ENCODE assay signal across 8 cellular contexts in genomic region chr3:72482589-72483249, GRCh38. TPM values are rescaled to one million over a fixed set of nuclear protein-coding genes. Genes with fewer than 3 reads are reported as not detected.
DNase-seq lines count a peak whose midpoint lies in the region; FAIRE-seq and TF ChIP-seq lines count a peak whose summit lies in the region.

No MANE protein-coding gene starts in this region.

- POLR2A ChIA-PET in RWPE1 (lab: Yijun Ruan, JAX; ENCODE audit: low non-redundant PET): interaction anchor here (1.4 kb wide), 1 partner anchor 35 kb away, joined by 7 read pairs; no protein-coding TSS in a partner anchor

- peaks cover 0 to 2% (median 1%) of the 10 kb centered on the region in 3 donors for H3K27me3 Mint-ChIP-seq in CD14-positive monocyte (ENCODE audit: low read depth in 3 of 3)
- H3K27me3 Mint-ChIP-seq in activated naive CD4-positive, alpha-beta T cell treated with anti-CD3 and anti-CD28 coated beads, Interleukin-2, amount 10 ng/mL, durations not matched to agents 7 days and 5 days: no peaks in the 10 kb centered on the region

- H3K27ac ChIP-seq in RWPE1: peak overlapping the region; percentile 65

- peaks cover 0 to 6% (median 6%) of the 10 kb centered on the region in 7 donors for H3K9me3 Mint-ChIP-seq in CD14-positive monocyte
- peaks cover 3% of the 10 kb centered on the region for H3K9me3 Mint-ChIP-seq in activated naive CD4-positive, alpha-beta T cell treated with anti-CD3 and anti-CD28 coated beads, Interleukin-2, amount 10 ng/mL, durations not matched to agents 7 days and 5 days

- H3K27me3 ChIP-seq in H7 (ENCODE audit: control insufficient read depth, insufficient read depth, low read length): no peaks in the 10 kb centered on the region

- FAIRE-seq in D721Med (lab: Jason Lieb, UNC): no peak

- DNase-seq in CD14-positive monocyte (ENCODE audit: low spot score): peak; percentile 88
- peak; percentile 51 for DNase-seq in H7
- DNase-seq in RWPE1 (ENCODE audit: low spot score): peak; percentile 81
- peak; percentile 75 for DNase-seq in activated naive CD4-positive, alpha-beta T cell treated with anti-CD3 and anti-CD28 coated beads, Interleukin-2, amount 10 ng/mL, durations not matched to agents 7 days and 5 days
- DNase-seq in hepatic stellate cell (ENCODE audit: low spot score): peak; percentile 46
- DNase-seq in stimulated activated CD4-positive, alpha-beta T cell treated with anti-CD3 and anti-CD28 coated beads, Interleukin-12 subunit alpha, Interleukin-12 subunit beta, amount 100 ng/mL, for 24 hours (ENCODE audit: low read depth in 2 of 2): peak; percentile 69 to 87
- DNase-seq in D721Med (ENCODE audit: insufficient read length, low spot score): no peak
- no peak for DNase-seq in NCI-H524 treated with DMSO at 0.1 percent for 48 hours (lab: John Stamatoyannopoulos, UW)

- CTCF ChIA-PET in RWPE1 (lab: Yijun Ruan, JAX): interaction anchor here (0.7 kb wide), 2 partner anchors 57 to 336 kb away, joined by 3 read pairs; no protein-coding TSS in a partner anchor
- CTCF ChIA-PET in activated naive CD4-positive, alpha-beta T cell treated with anti-CD3 and anti-CD28 coated beads, Interleukin-2, amount 10 ng/mL, durations not matched to agents 7 days and 5 days (lab: Charles Lee): interaction anchor here (1.0 kb wide), 1 partner anchor 151 kb away, joined by 3 read pairs; no protein-coding TSS in a partner anchor

- peaks cover 24% of the 10 kb centered on the region for H3K4me1 Mint-ChIP-seq in CD14-positive monocyte
- peaks cover 12% of the 10 kb centered on the region for H3K4me1 Mint-ChIP-seq in activated naive CD4-positive, alpha-beta T cell treated with anti-CD3 and anti-CD28 coated beads, Interleukin-2, amount 10 ng/mL, durations not matched to agents 7 days and 5 days

- intact Hi-C loops in CD14-positive monocyte (cut with micrococcal nuclease): loop anchor here (5.0 kb wide), 1 partner anchor 35 kb away; the partner anchor contains the start of gene RYBP (in 2 of the 2)

- H3K27ac Mint-ChIP-seq in CD14-positive monocyte: peak overlapping the region; percentile 54 to 86 (median 81)
- peak overlapping the region; percentile 64 for H3K27ac Mint-ChIP-seq in activated naive CD4-positive, alpha-beta T cell treated with anti-CD3 and anti-CD28 coated beads, Interleukin-2, amount 10 ng/mL, durations not matched to agents 7 days and 5 days

- TF ChIP-seq CTCF in CD14-positive monocyte (IDR thresholded peaks at IDR 0.05) (no peak), RWPE1 (conservative IDR thresholded peaks at IDR 0.05; ENCODE audit: low read depth) (no peak), D721Med (IDR thresholded peaks at IDR 0.05; ENCODE audit: insufficient read depth, missing control alignments) (no peak)

- H3K36me3 Mint-ChIP-seq in CD14-positive monocyte: no peaks in the 10 kb centered on the region
- H3K36me3 Mint-ChIP-seq in activated naive CD4-positive, alpha-beta T cell treated with anti-CD3 and anti-CD28 coated beads, Interleukin-2, amount 10 ng/mL, durations not matched to agents 7 days and 5 days: peaks cover 2% of the 10 kb centered on the region

- no peaks in the 10 kb centered on the region for H3K36me3 ChIP-seq in H7 (replicated peaks; ENCODE audit: control insufficient read depth, insufficient read depth, low read length)

- H3K4me3 Mint-ChIP-seq in CD14-positive monocyte: peak overlapping the region; percentile 75 to 80
- peak overlapping the region; percentile 51 for H3K4me3 Mint-ChIP-seq in activated naive CD4-positive, alpha-beta T cell treated with anti-CD3 and anti-CD28 coated beads, Interleukin-2, amount 10 ng/mL, durations not matched to agents 7 days and 5 days

- H3K4me3 ChIP-seq in H7 (ENCODE audit: insufficient read depth, low read depth, low read length): no peak overlapping the region

RNA-seq across cellular contexts. Expression of gene RYBP, which starts 36.3 kb away (rescaled TPM):
- 1 to 10 TPM; 1.2 to 2.2 TPM for polyA plus RNA-seq in CD14-positive monocyte
- total RNA-seq in H7 (2014; rRNA removed; shearing (Covaris generic)): 12.6 and 16.4 TPM in 2 replicates

Comparison
In these comparisons a context has a peak if more than half of its experiments do, and no peak if none do; other contexts are left out.
1. DNase-seq: peak in CD14-positive monocyte (single experiment), H7 (single experiment), RWPE1 (single experiment), activated naive CD4-positive, alpha-beta T cell treated with anti-CD3 and anti-CD28 coated beads, Interleukin-2, amount 10 ng/mL, durations not matched to agents 7 days and 5 days (single experiment), hepatic stellate cell (single experiment) and stimulated activated CD4-positive, alpha-beta T cell treated with anti-CD3 and anti-CD28 coated beads, Interleukin-12 subunit alpha, Interleukin-12 subunit beta, amount 100 ng/mL, for 24 hours (2 of 2); none in D721Med (single experiment) and NCI-H524 treated with DMSO at 0.1 percent for 48 hours (single experiment).